ENCODE assay signal across 9 cellular contexts in genomic region chr1:77036560-77036959, GRCh38.
DNase-seq lines count a peak whose midpoint lies in the region; ATAC-seq and TF ChIP-seq lines count a peak whose summit lies in the region.
"Had no signal": no experiment of that assay in that cellular context is flagged by ENCODE, and none has a peak within 500 bp of the region (broad histone marks: within the 10 kb centered on the region; RNA-seq: fewer than 3 reads in every experiment).

No MANE protein-coding gene starts in this region.

- H3K9me2 ChIP-seq in hepatocyte (replicated peaks; ENCODE audit: insufficient read depth): no peaks in the 10 kb centered on the region

- peak; percentile 69 for DNase-seq in ELR (ENCODE audit: low read depth)
- peak; percentile 49 for DNase-seq in adipocyte (ENCODE audit: low read depth)
- peak; percentile 57 for DNase-seq in hepatocyte (ENCODE audit: low spot score)
- DNase-seq in AG08395 (ENCODE audit: low spot score): no peak
- no peak for DNase-seq in body of pancreas
- DNase-seq in NCI-H82 treated with DMSO at 0.1 percent for 48 hours (lab: John Stamatoyannopoulos, UW; ENCODE audit: unreplicated experiment): no peak
- DNase-seq: T1000 had no signal

- H3K4me3 ChIP-seq in adipocyte (ENCODE audit: low read length) (no peak overlapping the region), hepatocyte (no peak overlapping the region), body of pancreas (no peak overlapping the region)

- H3K27me3 ChIP-seq in adipocyte (replicated peaks; ENCODE audit: control insufficient read depth, insufficient read depth, low read length) (peaks cover 3% of the 10 kb centered on the region), hepatocyte (no peaks in the 10 kb centered on the region), body of pancreas (no peaks in the 10 kb centered on the region)

- ATAC-seq in body of pancreas (no peak), HG02678 (IDR thresholded peaks at IDR 0.05; ENCODE audit: unreplicated experiment) (no peak)

- H3K36me3 ChIP-seq in adipocyte (ENCODE audit: control insufficient read depth, insufficient read depth, low read length, severe bottlenecking) (no peaks in the 10 kb centered on the region), hepatocyte (replicated peaks; ENCODE audit: insufficient read depth, low read depth) (no peaks in the 10 kb centered on the region), body of pancreas (replicated peaks in 1 of 2; ENCODE audit: insufficient read depth in 1 of 2, low read depth in 2 of 2) (no peaks in the 10 kb centered on the region)

- H3K9me3 ChIP-seq in adipocyte (ENCODE audit: control insufficient read depth, low read length): no peaks in the 10 kb centered on the region
- no peaks in the 10 kb centered on the region for H3K9me3 ChIP-seq in hepatocyte (ENCODE audit: low read depth)
- H3K9me3 ChIP-seq in body of pancreas: no peaks in the 10 kb centered on the region

- intact Hi-C loops in body of pancreas (cut with DNase I): no loop called here

- peaks cover 7% of the 10 kb centered on the region for H3K4me1 ChIP-seq in adipocyte (ENCODE audit: control insufficient read depth, insufficient read depth, low read length)
- no peaks in the 10 kb centered on the region for H3K4me1 ChIP-seq in hepatocyte (ENCODE audit: insufficient read depth)
- no peaks in the 10 kb centered on the region for H3K4me1 ChIP-seq in body of pancreas

- 65% methylated on average over 2 of the region's 2 CpGs for WGBS in hepatocyte (ENCODE audit: low lambda C conversion rate, missing lambda C conversion rate)
- 33 to 52% methylated on average over 2 of the region's 2 CpGs for WGBS in body of pancreas, 2 donors

- H3K79me2 ChIP-seq in hepatocyte: no peaks in the 10 kb centered on the region

- H3K4me2 ChIP-seq in hepatocyte: no peak overlapping the region

- no peak for TF ChIP-seq EP300 in Ishikawa (IDR thresholded peaks at IDR 0.05; ENCODE audit: borderline replicate concordance)

- TF ChIP-seq CTCF in hepatocyte (IDR thresholded peaks at IDR 0.05; ENCODE audit: poor library complexity) (no peak), body of pancreas (IDR thresholded peaks at IDR 0.05) (no peak)

- TF ChIP-seq POLR2A in body of pancreas (IDR thresholded peaks at IDR 0.05): no peak

- H3K27ac ChIP-seq in hepatocyte (no peak overlapping the region), body of pancreas (no peak overlapping the region)

- H2AFZ ChIP-seq in hepatocyte: no peak overlapping the region

- no peak overlapping the region for H3K9ac ChIP-seq in adipocyte (ENCODE audit: low read length)

- no peak for TF ChIP-seq RAD21 in Ishikawa (IDR thresholded peaks at IDR 0.05; ENCODE audit: low read depth)

- no peaks in the 10 kb centered on the region for H4K20me1 ChIP-seq in hepatocyte (ENCODE audit: insufficient read depth, poor library complexity, severe bottlenecking)

TF ChIP-seq in Ishikawa, 13 proteins besides CTCF, POLR2A, EP300 and RAD21:
- TF ChIP-seq REST (IDR thresholded peaks at IDR 0.05; ENCODE audit: low read depth): peak; percentile 91
- TF ChIP-seq MAX (IDR thresholded peaks at IDR 0.05): no peak
TF ChIP-seq in Ishikawa: peak in this region for 1.

Comparison
In these comparisons a context has a peak if more than half of its experiments do, and no peak if none do; other contexts are left out.
1. DNase-seq: peak in ELR (single experiment), adipocyte (single experiment) and hepatocyte (single experiment); none in AG08395 (single experiment), body of pancreas (0 of 4) and NCI-H82 treated with DMSO at 0.1 percent for 48 hours (single experiment).